8 cellular contexts compared by ENCODE assay signal in the genomic region with DNA sequence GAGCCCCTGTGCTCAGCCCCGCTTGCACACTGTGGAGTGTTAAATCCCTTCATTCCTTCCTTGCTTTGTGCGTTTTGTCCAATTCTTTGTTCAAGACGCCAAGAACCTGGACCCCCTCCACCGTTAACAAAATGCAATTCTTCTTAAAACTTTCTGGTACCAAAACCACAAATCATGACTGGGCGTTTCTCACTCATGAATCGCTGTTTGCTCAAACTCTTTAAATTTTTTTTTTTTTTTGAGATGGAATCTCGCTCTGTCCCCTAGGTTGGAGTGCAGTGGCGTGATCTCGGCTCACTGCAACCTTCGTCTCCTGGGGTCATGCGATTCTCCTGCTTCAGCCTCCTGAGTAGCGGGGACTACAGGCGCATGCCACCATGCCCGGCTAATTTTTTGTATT. TPM values are rescaled to one million over a fixed set of nuclear protein-coding genes. Genes with fewer than 3 reads are reported as not detected.
DNase-seq lines count a peak whose midpoint lies in the region; ATAC-seq and TF ChIP-seq lines count a peak whose summit lies in the region.

No MANE protein-coding gene starts in this region.

- DNase-seq in Caco-2 (no peak), Panc1 (ENCODE audit: low read depth, low spot score) (no peak), erythroblast (lab: John Stamatoyannopoulos, UW) (peak; percentile 18 to 27), osteocyte (ENCODE audit: extremely low spot score, unreplicated experiment) (no peak), NCI-H187 (lab: John Stamatoyannopoulos, UW) (no peak), NCI-H2227 (lab: John Stamatoyannopoulos, UW; ENCODE audit: unreplicated experiment) (no peak)
- no peak for DNase-seq in activated effector memory CD4-positive, alpha-beta T cell treated with anti-CD3 and anti-CD28 coated beads, Interleukin-2, amount 50 U/mL, for 16 hours
- DNase-seq in activated CD4-positive, CD25-positive, alpha-beta regulatory T cell (lab: John Stamatoyannopoulos, UW), result no peak

- 0 out of 2 replicates have a peak, but pooled peaks cover 5% of the 10 kb centered on the region for H3K4me1 ChIP-seq in Caco-2
- H3K4me1 ChIP-seq in Panc1 (ENCODE audit: control insufficient read depth, insufficient read depth, low read length), result peaks cover 5% of the 10 kb centered on the region; the same call in 1 of the 2 replicates

- H3K9me3 Mint-ChIP-seq in Caco-2 (ENCODE audit: unreplicated experiment) (no peaks in the 10 kb centered on the region), osteocyte (ENCODE audit: unreplicated experiment) (peaks cover 15% of the 10 kb centered on the region)

- BruUV-seq in Caco-2 (replicated peaks; lab: Mats Ljungman, UMichigan), result no TSS peak
- BruUV-seq in Panc1 (replicated peaks; lab: Mats Ljungman, UMichigan), result no TSS peak

- in situ Hi-C loops in Panc1 (cut with HindIII; ENCODE audit: low pct_unique_long_range_greater_than_20kb, low sequenced_read_pairs), result no loop called here

- H3K27me3 ChIP-seq in Caco-2 (replicated peaks; ENCODE audit: control insufficient read depth, insufficient read depth, low read length) (no peaks in the 10 kb centered on the region), Panc1 (ENCODE audit: control insufficient read depth, insufficient read depth, low read length) (no peaks in the 10 kb centered on the region)

- TF ChIP-seq CTCF in Caco-2 (IDR thresholded peaks at IDR 0.05; ENCODE audit: insufficient read depth in 1 of 2, low read depth in 1 of 2, low read length in 1 of 2, severe bottlenecking in 1 of 2, unreplicated experiment in 1 of 2) (no peak), Panc1 (IDR thresholded peaks at IDR 0.05) (no peak), osteocyte (IDR thresholded peaks at IDR 0.05) (no peak)

- peak overlapping the region; percentile 84 for H3K27ac ChIP-seq in Panc1 (ENCODE audit: low read length)

- H3K4me1 Mint-ChIP-seq in Caco-2 (ENCODE audit: low read depth, unreplicated experiment) (peaks cover 16% of the 10 kb centered on the region), osteocyte (ENCODE audit: unreplicated experiment) (peaks cover 26% of the 10 kb centered on the region)

- H3K4me3 Mint-ChIP-seq in Caco-2 (ENCODE audit: unreplicated experiment), result peak overlapping the region; percentile 88
- H3K4me3 Mint-ChIP-seq in osteocyte (ENCODE audit: unreplicated experiment), result peak overlapping the region; percentile 94

- H3K9me3 ChIP-seq in Caco-2 (peaks cover 7% of the 10 kb centered on the region; the same call in 1 of the 2 replicates), Panc1 (ENCODE audit: control insufficient read depth, insufficient read depth, low read depth, low read length) (peaks cover 21% of the 10 kb centered on the region; the same call in 1 of the 2 replicates)

- POLR2A ChIA-PET in Caco-2 (lab: Charles Lee) (no interaction called here), Panc1 (lab: Charles Lee) (no interaction called here)

- CTCF ChIA-PET in Caco-2 (lab: Charles Lee), result interaction anchor here (2.5 kb wide), 1 partner anchor 80 kb away, joined by 30 read pairs; no protein-coding TSS in a partner anchor
- CTCF ChIA-PET in Panc1 (lab: Charles Lee), result no interaction called here

- intact Hi-C loops in Caco-2 (cut with micrococcal nuclease; ENCODE audit: unreplicated experiment), result no loop called here
- intact Hi-C loops in Panc1 (cut with micrococcal nuclease; ENCODE audit: unreplicated experiment), result no loop called here

- no peak; the same call in 1 of the 2 replicates for ATAC-seq in Panc1

- peaks cover 53% of the 10 kb centered on the region for H3K36me3 Mint-ChIP-seq in Caco-2 (ENCODE audit: insufficient read depth, unreplicated experiment)
- H3K36me3 Mint-ChIP-seq in osteocyte (ENCODE audit: unreplicated experiment), result peaks cover 38% of the 10 kb centered on the region

- TF ChIP-seq POLR2A in erythroblast (IDR thresholded peaks at IDR 0.05; ENCODE audit: low read length), result no peak

- H3K27me3 Mint-ChIP-seq in Caco-2 (ENCODE audit: insufficient read depth, unreplicated experiment) (no peaks in the 10 kb centered on the region), osteocyte (ENCODE audit: unreplicated experiment) (no peaks in the 10 kb centered on the region)

- H3K4me3 ChIP-seq in Caco-2 (ENCODE audit: low read depth, low read length) (peak overlapping the region; percentile 89), Panc1 (ENCODE audit: low read depth in 2 of 2, low read length in 2 of 2) (peak overlapping the region; percentile 75 to 79)

- H3K36me3 ChIP-seq in Caco-2 (ENCODE audit: control insufficient read depth, insufficient read depth, low read length) (peaks cover 3% of the 10 kb centered on the region), Panc1 (ENCODE audit: control insufficient read depth, insufficient read depth, low read length) (peaks cover 5% of the 10 kb centered on the region)

- H3K27ac Mint-ChIP-seq in Caco-2 (ENCODE audit: unreplicated experiment) (peak overlapping the region; percentile 90), osteocyte (ENCODE audit: unreplicated experiment) (peak overlapping the region; percentile 99)

RNA-seq across cellular contexts. Expression of gene ZNF20, which starts 0.8 kb away (rescaled TPM):
- total RNA-seq in Caco-2 (2022), result 5.8 TPM in 2 replicates
- total RNA-seq in Panc1 (2021; ENCODE audit: unreplicated experiment), result 4.9 TPM
- polyA plus RNA-seq in Panc1 (2012; ENCODE audit: insufficient read length), result 1.8 TPM
- 3.9 and 8.5 TPM in 2 replicates for total RNA-seq in osteocyte

RNA-seq across cellular contexts. Expression of gene ZNF625, which starts 17.2 kb away (rescaled TPM):
- total RNA-seq in Caco-2 (2022) (not detected in 2 replicates), Panc1 (2021; ENCODE audit: unreplicated experiment) (7.9 TPM), osteocyte (9.1 and 11.6 TPM in 2 replicates)
- polyA plus RNA-seq in Panc1 (2012; ENCODE audit: insufficient read length), result 1.0 TPM

RNA-seq across cellular contexts. Expression of gene ZNF136, which starts 23.6 kb away (rescaled TPM):
- total RNA-seq in Caco-2 (2022), result 3.6 and 5.6 TPM in 2 replicates
- total RNA-seq in Panc1 (2021; ENCODE audit: unreplicated experiment), result 4.6 TPM
- 4.2 TPM for polyA plus RNA-seq in Panc1 (2012; ENCODE audit: insufficient read length)
- total RNA-seq in osteocyte, result 10.4 and 12.9 TPM in 2 replicates

Comparison
In these comparisons a context has a peak if more than half of its experiments do, and no peak if none do; other contexts are left out.
1. DNase-seq: peak in erythroblast (2 of 2); none in Caco-2 (0 of 2), Panc1 (single experiment), osteocyte (single experiment), NCI-H187 (0 of 2), activated effector memory CD4-positive, alpha-beta T cell treated with anti-CD3 and anti-CD28 coated beads, Interleukin-2, amount 50 U/mL, for 16 hours (single experiment), NCI-H2227 (single experiment) and activated CD4-positive, CD25-positive, alpha-beta regulatory T cell (0 of 4).